Comparison of ENCODE assay signal across 9 cellular contexts in genomic region chr4:25030283-25031076, GRCh38. TPM values are rescaled to one million over a fixed set of nuclear protein-coding genes. Genes with fewer than 3 reads are reported as not detected.
DNase-seq lines count a peak whose midpoint lies in the region; ATAC-seq, FAIRE-seq and TF ChIP-seq lines count a peak whose summit lies in the region.
"Had no signal": no experiment of that assay in that cellular context is flagged by ENCODE, and none has a peak within 500 bp of the region (broad histone marks: within the 10 kb centered on the region; RNA-seq: fewer than 3 reads in every experiment).

A gene with protein sequence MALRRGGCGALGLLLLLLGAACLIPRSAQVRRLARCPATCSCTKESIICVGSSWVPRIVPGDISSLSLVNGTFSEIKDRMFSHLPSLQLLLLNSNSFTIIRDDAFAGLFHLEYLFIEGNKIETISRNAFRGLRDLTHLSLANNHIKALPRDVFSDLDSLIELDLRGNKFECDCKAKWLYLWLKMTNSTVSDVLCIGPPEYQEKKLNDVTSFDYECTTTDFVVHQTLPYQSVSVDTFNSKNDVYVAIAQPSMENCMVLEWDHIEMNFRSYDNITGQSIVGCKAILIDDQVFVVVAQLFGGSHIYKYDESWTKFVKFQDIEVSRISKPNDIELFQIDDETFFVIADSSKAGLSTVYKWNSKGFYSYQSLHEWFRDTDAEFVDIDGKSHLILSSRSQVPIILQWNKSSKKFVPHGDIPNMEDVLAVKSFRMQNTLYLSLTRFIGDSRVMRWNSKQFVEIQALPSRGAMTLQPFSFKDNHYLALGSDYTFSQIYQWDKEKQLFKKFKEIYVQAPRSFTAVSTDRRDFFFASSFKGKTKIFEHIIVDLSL (minus strand): TSS chr4:25030946. CDS start chr4:25030693, 253 bp downstream.

- peak within 1 kb of the TSS; percentile 91 for H3K4me2 ChIP-seq in MM.1S (ENCODE audit: low read depth, low read length)
- peak within 1 kb of the TSS; percentile 69 to 77 for H3K4me2 ChIP-seq in H1 (ENCODE audit: insufficient read depth in 1 of 2, low read depth in 2 of 2, low read length in 2 of 2)

- H3K27me3 ChIP-seq in MM.1S (replicated peaks; ENCODE audit: insufficient read depth, low read length) (no peaks in the 10 kb centered on the region), H1 (replicated peaks in 1 of 4; ENCODE audit: control insufficient read depth in 3 of 4, extremely low read depth in 1 of 4, insufficient read depth in 3 of 4, low read length in 3 of 4) (peaks cover 9 to 34% (median 31%) of the 10 kb centered on the region in 4 experiments), upper lobe of left lung (peaks cover 0 to 18% (median 9%) of the 10 kb centered on the region in 4 donors)

- H3K9ac ChIP-seq in MM.1S (ENCODE audit: low read length) = peak within 1 kb of the TSS; percentile 35; the same call in 1 of the 2 replicates
- H3K9ac ChIP-seq in H1 (replicated peaks in 1 of 4; ENCODE audit: extremely low read depth in 1 of 4, low read depth in 3 of 4, low read length in 3 of 4) = peak within 1 kb of the TSS in 2 of 4 experiments; percentile 25 to 45; a peak in 2 of 7 replicates

- TF ChIP-seq EP300 in H1 (IDR thresholded peaks at IDR 0.05; ENCODE audit: borderline replicate concordance in 1 of 2, low read depth in 2 of 2, low read length in 2 of 2) (no peak), upper lobe of left lung (IDR thresholded peaks at IDR 0.05) (no peak)

- no peaks in the 10 kb centered on the region for H3K4me1 ChIP-seq in MM.1S (ENCODE audit: low read length)
- H3K4me1 ChIP-seq in H1 (replicated peaks in 1 of 4; ENCODE audit: control insufficient read depth in 3 of 4, insufficient read depth in 4 of 4, low read length in 3 of 4) = peaks cover 11 to 14% (median 11%) of the 10 kb centered on the region in 4 experiments
- peaks cover 3% of the 10 kb centered on the region for H3K4me1 ChIP-seq in mesodermal cell (ENCODE audit: control insufficient read depth, insufficient read depth, low read length, poor library complexity, severe bottlenecking)
- peaks cover 14 to 19% (median 16%) of the 10 kb centered on the region in 4 donors for H3K4me1 ChIP-seq in upper lobe of left lung

- TF ChIP-seq POLR2A in H1 (IDR thresholded peaks at IDR 0.05; ENCODE audit: control extremely low read depth in 1 of 2, low read depth in 2 of 2, low read length in 2 of 2) (no peak), upper lobe of left lung (IDR thresholded peaks at IDR 0.05) (no peak)

- H2BK20ac ChIP-seq in H1 (ENCODE audit: low read length) = no peak within 1 kb of the TSS

- WGBS in H1 (ENCODE audit: extremely low coverage in 1 of 2, insufficient coverage in 1 of 2, insufficient read length in 1 of 2, insufficient replicate concordance in 2 of 2, low coverage in 1 of 2, low lambda C conversion rate in 2 of 2, missing lambda C conversion rate in 1 of 2), 2 experiments = 10% methylated on average over 5 of the region's 92 CpGs; no CpG with 5 or more reads in 1 of the 2 experiments
- WGBS in mesodermal cell (ENCODE audit: insufficient coverage in 2 of 2), 2 experiments = 0 to 1% methylated on average over 50 to 55 of the region's 92 CpGs
- 0% methylated on average over 2 to 4 of the region's 92 CpGs for WGBS in upper lobe of left lung, 2 donors

- H2AK5ac ChIP-seq in H1 (ENCODE audit: low read depth, low read length) = no peak within 1 kb of the TSS

- no peaks in the 10 kb centered on the region for H3K9me2 ChIP-seq in MM.1S (replicated peaks; ENCODE audit: insufficient read depth, low read length)

- H2BK120ac ChIP-seq in H1 (replicated peaks; ENCODE audit: low read depth, low read length) = no peak within 1 kb of the TSS

- TF ChIP-seq CTCF in MM.1S (IDR thresholded peaks at IDR 0.05; ENCODE audit: low read length) = no peak
- no peak for TF ChIP-seq CTCF in H1 (IDR thresholded peaks at IDR 0.05; ENCODE audit: control extremely low read depth in 1 of 3, insufficient read depth in 1 of 3, low read depth in 1 of 3, low read length in 3 of 3)
- no peak for TF ChIP-seq CTCF in upper lobe of left lung (IDR thresholded peaks at IDR 0.05)

- H3K18ac ChIP-seq in H1 (ENCODE audit: extremely low read depth, low read length) = no peak within 1 kb of the TSS; the same call in 1 of the 2 replicates

- H4K5ac ChIP-seq in H1 (ENCODE audit: insufficient read length, low read depth, low read length) = no peak within 1 kb of the TSS

- no peak within 1 kb of the TSS; the same call in 1 of the 2 replicates for H4K8ac ChIP-seq in H1 (ENCODE audit: extremely low read depth, insufficient read depth, low read length)

- H3K56ac ChIP-seq in H1 (replicated peaks; ENCODE audit: insufficient read length, low read depth, low read length) = no peak within 1 kb of the TSS

- H3K79me1 ChIP-seq in H1 (ENCODE audit: low read depth, low read length) = no peaks in the 10 kb centered on the region

- no peak within 1 kb of the TSS for H2BK12ac ChIP-seq in H1 (ENCODE audit: low read depth, low read length)

- no peaks in the 10 kb centered on the region for H3K36me3 ChIP-seq in MM.1S (replicated peaks; ENCODE audit: insufficient read depth, low read length)
- H3K36me3 ChIP-seq in H1 (ENCODE audit: control insufficient read depth in 2 of 4, insufficient read depth in 4 of 4, low read length in 3 of 4) = no peaks in the 10 kb centered on the region
- H3K36me3 ChIP-seq in mesodermal cell (ENCODE audit: control insufficient read depth, insufficient read depth, low read length) = no peaks in the 10 kb centered on the region
- no peaks in the 10 kb centered on the region for H3K36me3 ChIP-seq in upper lobe of left lung

- no peak within 1 kb of the TSS for H4K91ac ChIP-seq in H1 (replicated peaks; ENCODE audit: insufficient read length, low read length)

- TF ChIP-seq RAD21 in H1 (IDR thresholded peaks at IDR 0.05 in 1 of 2, conservative IDR thresholded peaks at IDR 0.05 in 1 of 2; ENCODE audit: low read depth in 2 of 2, low read length in 2 of 2) = no peak

- POLR2A ChIA-PET in H1 (lab: Charles Lee; ENCODE audit: partially characterized antibody) = interaction anchor here (0.6 to 1.0 kb wide), 2 partner anchors 30 to 562 kb away, joined by 3 read pairs; no protein-coding TSS in a partner anchor

- no peak within 1 kb of the TSS for H2BK5ac ChIP-seq in H1 (ENCODE audit: low read depth, low read length)

- FAIRE-seq in H1 (lab: Jason Lieb, UNC) = no peak
- FAIRE-seq: endometrium had no signal

- no peak within 1 kb of the TSS for H2BK15ac ChIP-seq in H1 (ENCODE audit: low read length)

- no peaks in the 10 kb centered on the region for H3F3A ChIP-seq in MM.1S (ENCODE audit: insufficient read depth, low read length)

- ATAC-seq in upper lobe of left lung (ENCODE audit: low FRiP score in 2 of 2) (peak in 1 of 2 donors; percentile 83), HG02623 (IDR thresholded peaks at IDR 0.05; ENCODE audit: unreplicated experiment) (no peak), HG03159 (IDR thresholded peaks at IDR 0.05; ENCODE audit: unreplicated experiment) (no peak)

- H3K4me3 ChIP-seq in MM.1S (ENCODE audit: low read length) = peak within 1 kb of the TSS; percentile 58
- H3K4me3 ChIP-seq in H1 (ENCODE audit: extremely low read depth in 1 of 4, insufficient read depth in 2 of 4, low read depth in 3 of 4, low read length in 4 of 4) = peak within 1 kb of the TSS; percentile 48 to 70 (median 60)
- H3K4me3 ChIP-seq in mesodermal cell (ENCODE audit: extremely low read depth, insufficient read depth, low read length, poor library complexity, severe bottlenecking) = peak within 1 kb of the TSS; percentile 40
- peak within 1 kb of the TSS; percentile 22 to 55 (median 47) for H3K4me3 ChIP-seq in upper lobe of left lung

- H3K4ac ChIP-seq in H1 (replicated peaks; ENCODE audit: insufficient read length, low read depth, low read length) = no peak within 1 kb of the TSS

- H3K79me2 ChIP-seq in MM.1S (ENCODE audit: low read length) (no peaks in the 10 kb centered on the region), H1 (ENCODE audit: control insufficient read depth in 1 of 2, insufficient read depth in 2 of 2, low read length in 2 of 2) (no peaks in the 10 kb centered on the region)

- no peak within 1 kb of the TSS for H3K27ac ChIP-seq in MM.1S (ENCODE audit: low read length)
- no peak within 1 kb of the TSS for H3K27ac ChIP-seq in H1 (ENCODE audit: low read depth, low read length)
- H3K27ac ChIP-seq in mesodermal cell (ENCODE audit: low read depth, low read length, severe bottlenecking) = no peak within 1 kb of the TSS
- peak within 1 kb of the TSS in 1 of 4 donors; percentile 35 for H3K27ac ChIP-seq in upper lobe of left lung

- no peaks in the 10 kb centered on the region for H4K20me1 ChIP-seq in MM.1S (ENCODE audit: insufficient read depth, low read length)
- H4K20me1 ChIP-seq in H1 (replicated peaks in 1 of 2; ENCODE audit: control insufficient read depth in 1 of 2, insufficient read depth in 2 of 2, low read length in 2 of 2) = peaks cover 0 to 3% of the 10 kb centered on the region in 2 experiments

- DNase-seq in COR-L47 (lab: John Stamatoyannopoulos, UW) (peak; percentile 67), MM.1S (peak; percentile 50), H1 (ENCODE audit: low read depth in 1 of 2, low spot score in 2 of 2) (peak in 1 of 2 experiments; percentile 64), upper lobe of left lung (peak; percentile 37 to 89), NOMO-1 (lab: John Stamatoyannopoulos, UW; ENCODE audit: unreplicated experiment in 2 of 2) (no peak)

- H3K9me3 ChIP-seq in MM.1S (replicated peaks; ENCODE audit: insufficient read depth, low read length) (no peaks in the 10 kb centered on the region), H1 (ENCODE audit: insufficient read depth in 2 of 2, low read depth in 1 of 2, low read length in 1 of 2) (no peaks in the 10 kb centered on the region), mesodermal cell (ENCODE audit: control insufficient read depth, low read length) (no peaks in the 10 kb centered on the region), upper lobe of left lung (no peaks in the 10 kb centered on the region)

- H3K23me2 ChIP-seq in H1 (ENCODE audit: low read depth, low read length) = peaks cover 10% of the 10 kb centered on the region; the same call in 1 of the 2 replicates

- peak within 1 kb of the TSS; percentile 76 for H2AFZ ChIP-seq in MM.1S (ENCODE audit: low read length)
- peak within 1 kb of the TSS; percentile 92; the same call in 1 of the 2 replicates for H2AFZ ChIP-seq in H1 (ENCODE audit: low read length)

- no peak within 1 kb of the TSS for H3K23ac ChIP-seq in H1 (ENCODE audit: insufficient read length)

- H3K14ac ChIP-seq in H1 (ENCODE audit: insufficient read length) = no peak within 1 kb of the TSS

- CTCF ChIA-PET in H1 (lab: Charles Lee; ENCODE audit: partially characterized antibody) = interaction anchor here (0.7 to 5.9 kb wide), 5 partner anchors 9 to 51 kb away, joined by 3 to 50 read pairs (median 4); no protein-coding TSS in a partner anchor

RNA-seq across cellular contexts. Expression of the gene that starts here (rescaled TPM):
- total RNA-seq in H1 (2021; fragmentation: NEBNext Ultra II Directional; extraction: Animal tissue kit (Norgen Biotek cat#: 25700)) = 4.0 and 4.8 TPM in 2 replicates
- polyA plus RNA-seq in H1 (2011; rRNA removed) = 1.4 and 2.3 TPM in 2 replicates
- 2.5 TPM for polyA plus RNA-seq in H1 (2011; cell fraction: cytosol; rRNA removed)
- polyA plus RNA-seq in H1 (2011; cell fraction: nucleus; rRNA removed) = 1.4 TPM
- 1.7 to 3.3 TPM (median 2.3 TPM) in 4 replicates for polyA plus RNA-seq in H1 (2012, experiment 1 of 2)
- polyA plus RNA-seq in H1 (2012, experiment 2 of 2) = 0.50 TPM
- 2.0 TPM for polyA plus RNA-seq in H1 (2013, experiment 1 of 2)
- 2.2 TPM for polyA plus RNA-seq in H1 (2013, experiment 2 of 2)
- 2.7 and 4.1 TPM in 2 replicates for polyA minus RNA-seq in H1 (2011; rRNA and poly(A)+ RNA removed)
- 1.2 TPM for polyA minus RNA-seq in H1 (2011; cell fraction: cytosol; rRNA and poly(A)+ RNA removed)
- polyA minus RNA-seq in H1 (2011; cell fraction: nucleus; rRNA and poly(A)+ RNA removed) = 3.0 TPM
- polyA plus RNA-seq in mesodermal cell (2013, experiment 1 of 2) = 7.8 TPM
- 6.5 TPM for polyA plus RNA-seq in mesodermal cell (2013, experiment 2 of 2)
- total RNA-seq in upper lobe of left lung = 1 to 10 TPM in 1 of 6 donors, under 1 TPM in 4, not detected in 1; 0.44 to 1.3 (median 0.80) TPM

Comparison
In these comparisons a context has a peak if more than half of its experiments do, and no peak if none do; other contexts are left out.
1. DNase-seq: peak in COR-L47 (single experiment), MM.1S (single experiment) and upper lobe of left lung (2 of 2); none in NOMO-1 (0 of 2).
2. Peak in every context shown above with its lines, with median percentiles within 50 percentile points of each other: H3K4me3 ChIP-seq.